Comparison of ENCODE assay signal across 10 cellular contexts in genomic region chr17:5526821-5527598, GRCh38. TPM values are rescaled to one million over a fixed set of nuclear protein-coding genes. Genes with fewer than 3 reads are reported as not detected.
DNase-seq lines count a peak whose midpoint lies in the region; ATAC-seq and TF ChIP-seq lines count a peak whose summit lies in the region.
"Had no signal": no experiment of that assay in that cellular context is flagged by ENCODE, and none has a peak within 500 bp of the region (broad histone marks: within the 10 kb centered on the region; RNA-seq: fewer than 3 reads in every experiment).

No MANE protein-coding gene starts in this region.

- TF ChIP-seq EP300 in suprapubic skin (IDR thresholded peaks at IDR 0.05), result no peak

- peaks cover 14% of the 10 kb centered on the region for H3K36me3 Mint-ChIP-seq in activated naive CD8-positive, alpha-beta T cell treated with anti-CD3 and anti-CD28 coated beads, Interleukin-2, amount 50 U/mL, for 24 hours (ENCODE audit: low read depth)

- peak overlapping the region; percentile 11 for H3K4me3 Mint-ChIP-seq in activated naive CD8-positive, alpha-beta T cell treated with anti-CD3 and anti-CD28 coated beads, Interleukin-2, amount 50 U/mL, for 24 hours
- H3K4me3 Mint-ChIP-seq: T-helper 1 cell treated with Interleukin-12 subunit alpha and Interleukin-12 subunit beta and Interleukin-4 antibody, amounts not matched to agents 30 μg/mL and 1 μg/mL, for 36 hours had no signal

- H3K9me3 ChIP-seq in PC-9 (ENCODE audit: insufficient read depth, low read depth) (no peaks in the 10 kb centered on the region), right atrium auricular region (no peaks in the 10 kb centered on the region), suprapubic skin (no peaks in the 10 kb centered on the region)

- no peaks in the 10 kb centered on the region for H3F3A ChIP-seq in PC-9 (ENCODE audit: insufficient read depth, low read depth)

- no peaks in the 10 kb centered on the region for H3K79me2 ChIP-seq in PC-9 (ENCODE audit: low read depth)

- intact Hi-C loops in PC-9 (cut with micrococcal nuclease; ENCODE audit: unreplicated experiment), result no loop called here

- no TSS peak for BruUV-seq in PC-9 (replicated peaks; lab: Mats Ljungman, UMichigan)

- H2AFZ ChIP-seq in PC-9, result no peak overlapping the region

- POLR2A ChIA-PET in PC-9 (lab: Charles Lee; ENCODE audit: unreplicated experiment), result interaction anchor here (0.6 kb wide), 1 partner anchor 35 kb away, joined by 3 read pairs; no protein-coding TSS in a partner anchor

- CTCF ChIA-PET in PC-9 (lab: Charles Lee), result interaction anchor here (0.6 kb wide), 1 partner anchor 662 kb away, joined by 3 read pairs; no protein-coding TSS in a partner anchor

- H3K9me3 Mint-ChIP-seq in activated naive CD8-positive, alpha-beta T cell treated with anti-CD3 and anti-CD28 coated beads, Interleukin-2, amount 50 U/mL, for 24 hours, result no peaks in the 10 kb centered on the region
- H3K9me3 Mint-ChIP-seq: T-helper 1 cell treated with Interleukin-12 subunit alpha and Interleukin-12 subunit beta and Interleukin-4 antibody, amounts not matched to agents 30 μg/mL and 1 μg/mL, for 36 hours had no signal

- no peaks in the 10 kb centered on the region for H3K36me3 ChIP-seq in PC-9 (ENCODE audit: low read depth)
- H3K36me3 ChIP-seq in right atrium auricular region, result peaks cover 29% of the 10 kb centered on the region
- peaks cover 80% of the 10 kb centered on the region for H3K36me3 ChIP-seq in suprapubic skin

- no peaks in the 10 kb centered on the region for H3K27me3 Mint-ChIP-seq in activated naive CD8-positive, alpha-beta T cell treated with anti-CD3 and anti-CD28 coated beads, Interleukin-2, amount 50 U/mL, for 24 hours

- H3K27ac ChIP-seq in PC-9, result no peak overlapping the region
- H3K27ac ChIP-seq in right atrium auricular region, result peak overlapping the region; percentile 68 to 78
- no peak overlapping the region for H3K27ac ChIP-seq in suprapubic skin
- H3K27ac ChIP-seq: 22Rv1 had no signal

- TF ChIP-seq CTCF in PC-9 (conservative IDR thresholded peaks at IDR 0.05) (no peak), right atrium auricular region (IDR thresholded peaks at IDR 0.05) (no peak), suprapubic skin (IDR thresholded peaks at IDR 0.05) (no peak)

- DNase-seq in DMS79 treated with DMSO at 0.1 percent for 48 hours (lab: John Stamatoyannopoulos, UW), result peak; percentile 17
- no peak for DNase-seq in DMS79 (lab: John Stamatoyannopoulos, UW)
- peak; percentile 55 to 69 for DNase-seq in PC-9
- DNase-seq in activated naive CD8-positive, alpha-beta T cell treated with anti-CD3 and anti-CD28 coated beads, Interleukin-2, amount 50 U/mL, for 24 hours, result peak; percentile 77
- peak; percentile 91 for DNase-seq in right atrium auricular region (ENCODE audit: low spot score)
- DNase-seq in skeletal muscle cell (ENCODE audit: low read depth), result peak; percentile 93
- DNase-seq in suprapubic skin (ENCODE audit: low spot score in 2 of 2), result no peak

- WGBS in suprapubic skin, result 55% methylated on average over 14 of the region's 14 CpGs

- no peaks in the 10 kb centered on the region for H3K27me3 ChIP-seq in PC-9 (ENCODE audit: insufficient read depth, low read depth)
- H3K27me3 ChIP-seq in right atrium auricular region, result no peaks in the 10 kb centered on the region
- no peaks in the 10 kb centered on the region for H3K27me3 ChIP-seq in suprapubic skin

- H3K4me1 ChIP-seq in PC-9 (replicated peaks; ENCODE audit: insufficient read depth), result no peaks in the 10 kb centered on the region
- peaks cover 0 to 13% of the 10 kb centered on the region in 2 donors for H3K4me1 ChIP-seq in right atrium auricular region
- H3K4me1 ChIP-seq in suprapubic skin, result no peaks in the 10 kb centered on the region

- H3K4me1 Mint-ChIP-seq in activated naive CD8-positive, alpha-beta T cell treated with anti-CD3 and anti-CD28 coated beads, Interleukin-2, amount 50 U/mL, for 24 hours, result peaks cover 19% of the 10 kb centered on the region

- no peak for TF ChIP-seq POLR2A in suprapubic skin (IDR thresholded peaks at IDR 0.05)

- H4K20me1 ChIP-seq in PC-9 (ENCODE audit: insufficient read depth), result no peaks in the 10 kb centered on the region

- H3K4me3 ChIP-seq in PC-9, result no peak overlapping the region
- H3K4me3 ChIP-seq in right atrium auricular region, result no peak overlapping the region
- H3K4me3 ChIP-seq in skeletal muscle cell (ENCODE audit: low read depth, low read length), result no peak overlapping the region
- no peak overlapping the region for H3K4me3 ChIP-seq in suprapubic skin

- no peak overlapping the region for H3K4me2 ChIP-seq in PC-9

- peak overlapping the region; percentile 92 for H3K27ac Mint-ChIP-seq in activated naive CD8-positive, alpha-beta T cell treated with anti-CD3 and anti-CD28 coated beads, Interleukin-2, amount 50 U/mL, for 24 hours
- H3K27ac Mint-ChIP-seq: T-helper 1 cell treated with Interleukin-12 subunit alpha and Interleukin-12 subunit beta and Interleukin-4 antibody, amounts not matched to agents 30 μg/mL and 1 μg/mL, for 36 hours had no signal

- no peaks in the 10 kb centered on the region for H3K9me2 ChIP-seq in PC-9 (ENCODE audit: insufficient read depth)

- peak; percentile 98 for ATAC-seq in activated naive CD8-positive, alpha-beta T cell treated with anti-CD3 and anti-CD28 coated beads, Interleukin-2, amount 50 U/mL, for 24 hours
- no peak for ATAC-seq in GM18870 (IDR thresholded peaks at IDR 0.05; ENCODE audit: unreplicated experiment)

RNA-seq across cellular contexts. Expression of gene MIS12, which starts 40.6 kb away (rescaled TPM):
- total RNA-seq in PC-9 (2021) (19.5 and 20.3 TPM in 2 replicates), right atrium auricular region (10 to 100 TPM in 1 of 2 donors, 1 to 10 TPM in 1; 6.6 to 11.4 TPM), suprapubic skin (10 to 100 TPM in 1 of 4 donors, 1 to 10 TPM in 3; 5.8 to 15.2 (median 8.1) TPM)

RNA-seq across cellular contexts. Expression of gene DERL2, which starts 41.0 kb away (rescaled TPM):
- total RNA-seq in PC-9 (2021) (47.7 and 71.1 TPM in 2 replicates), right atrium auricular region (10 to 100 TPM; 10.9 to 20.8 TPM), suprapubic skin (10 to 100 TPM; 24.5 to 34.8 (median 25.3) TPM)

RNA-seq across cellular contexts. Expression of gene NLRP1, which starts 57.3 kb away (rescaled TPM):
- 0.63 and 0.75 TPM in 2 replicates for total RNA-seq in PC-9 (2021)
- total RNA-seq in right atrium auricular region, result 10 to 100 TPM; 11.4 to 16.5 TPM
- 100 to 1,000 TPM in 1 of 4 donors, 10 to 100 TPM in 3; 66.9 to 279 (median 95.8) TPM for total RNA-seq in suprapubic skin

RNA-seq across cellular contexts. Expression of gene DHX33, which starts 58.2 kb away (rescaled TPM):
- total RNA-seq in PC-9 (2021) (25.4 and 28.1 TPM in 2 replicates), right atrium auricular region (1 to 10 TPM; 5.6 to 5.8 TPM), suprapubic skin (10 to 100 TPM; 11.6 to 19.1 (median 14.6) TPM)

Comparison
In these comparisons a context has a peak if more than half of its experiments do, and no peak if none do; other contexts are left out.
1. DNase-seq: peak in DMS79 treated with DMSO at 0.1 percent for 48 hours (single experiment), PC-9 (2 of 2), activated naive CD8-positive, alpha-beta T cell treated with anti-CD3 and anti-CD28 coated beads, Interleukin-2, amount 50 U/mL, for 24 hours (single experiment), right atrium auricular region (single experiment) and skeletal muscle cell (single experiment); none in DMS79 (single experiment) and suprapubic skin (0 of 2).
2. H3K27ac ChIP-seq: peak in right atrium auricular region (2 of 2); none in PC-9 (single experiment) and suprapubic skin (single experiment).